ENCODE assay signal across 11 cellular contexts in genomic region chr15:82679626-82680199, GRCh38. TPM values are rescaled to one million over a fixed set of nuclear protein-coding genes. Genes with fewer than 3 reads are reported as not detected.
A peak's percentile ranks its signal among the peaks of the same experiment; 100 is the strongest.
DNase-seq lines count a peak whose midpoint lies in the region; ATAC-seq and TF ChIP-seq lines count a peak whose summit lies in the region.
"Had no signal": no experiment of that assay in that cellular context is flagged by ENCODE, and none has a peak within 500 bp of the region (broad histone marks: within the 10 kb centered on the region; RNA-seq: fewer than 3 reads in every experiment).

No MANE protein-coding gene starts in this region.

- H3K27me3 ChIP-seq in kidney epithelial cell (ENCODE audit: control insufficient read depth, insufficient read depth, low read length), result peaks cover 23% of the 10 kb centered on the region

- no peak for DNase-seq in T-helper 2 cell treated with Interferon-gamma antibody and Interleukin-4, amounts not matched to agents 5 μg/mL and 100 μg/mL, for 36 hours (ENCODE audit: low spot score)
- DNase-seq in T-helper 2 cell (no peak), kidney epithelial cell (ENCODE audit: low read depth) (no peak), HEK293T (ENCODE audit: extremely low spot score) (no peak), SIG-M5 treated with dmso at 0.1 percent for 504 hours (lab: John Stamatoyannopoulos, UW; ENCODE audit: unreplicated experiment) (no peak)
- DNase-seq in activated T-helper 2 cell treated with anti-CD3 and anti-CD28 coated beads, Interferon-gamma antibody, Interleukin-2, Interleukin-4, amounts not matched to agents 10 μg/mL and 5 μg/mL and 100 μg/mL, durations not matched to agents 14 hours and 24 hours and 36 hours (ENCODE audit: low spot score), result no peak
- DNase-seq in stimulated activated naive CD8-positive, alpha-beta T cell treated with anti-CD3 and anti-CD28 coated beads, Interleukin-15, amount 100 ng/mL, for 72 hours, result peak in 1 of 2 donors; percentile 11
- DNase-seq: NCI-H1694, SHP77 had no signal

- peaks cover 30% of the 10 kb centered on the region for H3K27me3 Mint-ChIP-seq in T-helper 2 cell treated with Interferon-gamma antibody and Interleukin-4, amounts not matched to agents 5 μg/mL and 100 μg/mL, for 36 hours (ENCODE audit: low read depth)
- peaks cover 27% of the 10 kb centered on the region for H3K27me3 Mint-ChIP-seq in activated T-helper 2 cell treated with anti-CD3 and anti-CD28 coated beads, Interferon-gamma antibody, Interleukin-2, Interleukin-4, amounts not matched to agents 10 μg/mL and 5 μg/mL and 100 μg/mL, durations not matched to agents 14 hours and 24 hours and 36 hours (ENCODE audit: low read depth)
- peaks cover 4% of the 10 kb centered on the region for H3K27me3 Mint-ChIP-seq in stimulated activated naive CD8-positive, alpha-beta T cell treated with anti-CD3 and anti-CD28 coated beads, Interleukin-15, amount 100 ng/mL, for 72 hours

- peak overlapping the region; percentile 25 for H3K4me3 ChIP-seq in kidney epithelial cell (ENCODE audit: low read depth, low read length)
- H3K4me3 ChIP-seq: tibial artery had no signal

- H3K9me3 Mint-ChIP-seq in T-helper 2 cell treated with Interferon-gamma antibody and Interleukin-4, amounts not matched to agents 5 μg/mL and 100 μg/mL, for 36 hours, result no peaks in the 10 kb centered on the region
- no peaks in the 10 kb centered on the region for H3K9me3 Mint-ChIP-seq in activated T-helper 2 cell treated with anti-CD3 and anti-CD28 coated beads, Interferon-gamma antibody, Interleukin-2, Interleukin-4, amounts not matched to agents 10 μg/mL and 5 μg/mL and 100 μg/mL, durations not matched to agents 14 hours and 24 hours and 36 hours
- no peaks in the 10 kb centered on the region for H3K9me3 Mint-ChIP-seq in stimulated activated naive CD8-positive, alpha-beta T cell treated with anti-CD3 and anti-CD28 coated beads, Interleukin-15, amount 100 ng/mL, for 72 hours

- no peaks in the 10 kb centered on the region for H3K36me3 Mint-ChIP-seq in T-helper 2 cell treated with Interferon-gamma antibody and Interleukin-4, amounts not matched to agents 5 μg/mL and 100 μg/mL, for 36 hours (ENCODE audit: low read depth)
- H3K36me3 Mint-ChIP-seq in activated T-helper 2 cell treated with anti-CD3 and anti-CD28 coated beads, Interferon-gamma antibody, Interleukin-2, Interleukin-4, amounts not matched to agents 10 μg/mL and 5 μg/mL and 100 μg/mL, durations not matched to agents 14 hours and 24 hours and 36 hours (ENCODE audit: low read depth), result no peaks in the 10 kb centered on the region

- CTCF ChIA-PET in HEK293T (lab: Yijun Ruan, JAX), result no interaction called here

- POLR2A ChIA-PET in HEK293T (lab: Yijun Ruan, JAX), result interaction anchor here (1.2 to 3.2 kb wide), 4 partner anchors 37 to 316 kb away, joined by 3 to 19 read pairs (median 6); partner anchors contain the start of gene RPS17

- peaks cover 5% of the 10 kb centered on the region for H3K4me1 Mint-ChIP-seq in T-helper 2 cell treated with Interferon-gamma antibody and Interleukin-4, amounts not matched to agents 5 μg/mL and 100 μg/mL, for 36 hours (ENCODE audit: low read depth)
- H3K4me1 Mint-ChIP-seq in activated T-helper 2 cell treated with anti-CD3 and anti-CD28 coated beads, Interferon-gamma antibody, Interleukin-2, Interleukin-4, amounts not matched to agents 10 μg/mL and 5 μg/mL and 100 μg/mL, durations not matched to agents 14 hours and 24 hours and 36 hours (ENCODE audit: low read depth), result peaks cover 7% of the 10 kb centered on the region
- peaks cover 17% of the 10 kb centered on the region for H3K4me1 Mint-ChIP-seq in stimulated activated naive CD8-positive, alpha-beta T cell treated with anti-CD3 and anti-CD28 coated beads, Interleukin-15, amount 100 ng/mL, for 72 hours

- H3K36me3 ChIP-seq in kidney epithelial cell (ENCODE audit: control insufficient read depth, insufficient read depth, low read length), result no peaks in the 10 kb centered on the region
- H3K36me3 ChIP-seq: tibial artery had no signal

- H3K27ac Mint-ChIP-seq in T-helper 2 cell treated with Interferon-gamma antibody and Interleukin-4, amounts not matched to agents 5 μg/mL and 100 μg/mL, for 36 hours, result no peak overlapping the region
- H3K27ac Mint-ChIP-seq in activated T-helper 2 cell treated with anti-CD3 and anti-CD28 coated beads, Interferon-gamma antibody, Interleukin-2, Interleukin-4, amounts not matched to agents 10 μg/mL and 5 μg/mL and 100 μg/mL, durations not matched to agents 14 hours and 24 hours and 36 hours, result no peak overlapping the region
- H3K27ac Mint-ChIP-seq in stimulated activated naive CD8-positive, alpha-beta T cell treated with anti-CD3 and anti-CD28 coated beads, Interleukin-15, amount 100 ng/mL, for 72 hours, result peak overlapping the region in 1 of 2 donors; percentile 20

- no peak for ATAC-seq in stimulated activated naive CD8-positive, alpha-beta T cell treated with anti-CD3 and anti-CD28 coated beads, Interleukin-15, amount 100 ng/mL, for 72 hours
- no peak for ATAC-seq in HG02884 (IDR thresholded peaks at IDR 0.05; ENCODE audit: unreplicated experiment)

- H3K4me3 Mint-ChIP-seq in T-helper 2 cell treated with Interferon-gamma antibody and Interleukin-4, amounts not matched to agents 5 μg/mL and 100 μg/mL, for 36 hours, result peak overlapping the region; percentile 80
- H3K4me3 Mint-ChIP-seq in activated T-helper 2 cell treated with anti-CD3 and anti-CD28 coated beads, Interferon-gamma antibody, Interleukin-2, Interleukin-4, amounts not matched to agents 10 μg/mL and 5 μg/mL and 100 μg/mL, durations not matched to agents 14 hours and 24 hours and 36 hours (ENCODE audit: low read depth), result peak overlapping the region; percentile 67
- H3K4me3 Mint-ChIP-seq in stimulated activated naive CD8-positive, alpha-beta T cell treated with anti-CD3 and anti-CD28 coated beads, Interleukin-15, amount 100 ng/mL, for 72 hours, result peak overlapping the region; percentile 91 to 96

- TF ChIP-seq CTCF in kidney epithelial cell (IDR thresholded peaks at IDR 0.05; ENCODE audit: insufficient read depth, low read length, poor library complexity, severe bottlenecking), result no peak

- intact Hi-C loops in activated T-helper 2 cell treated with anti-CD3 and anti-CD28 coated beads, Interferon-gamma antibody, Interleukin-2, Interleukin-4, amounts not matched to agents 10 μg/mL and 5 μg/mL and 100 μg/mL, durations not matched to agents 14 hours and 24 hours and 36 hours (cut with micrococcal nuclease), result no loop called here

TF ChIP-seq in HEK293T, 16 proteins besides CTCF, POLR2A, EP300 and RAD21:
- no peak for TF ChIP-seq ELF4 (IDR thresholded peaks at IDR 0.05)
- no peak for TF ChIP-seq ARNT (IDR thresholded peaks at IDR 0.05)
- TF ChIP-seq FOXM1 (IDR thresholded peaks at IDR 0.05; ENCODE audit: borderline replicate concordance), result no peak
- no peak for TF ChIP-seq CTBP1 (IDR thresholded peaks at IDR 0.05; ENCODE audit: borderline replicate concordance)
- TF ChIP-seq L3MBTL2 (conservative IDR thresholded peaks at IDR 0.05), result no peak
- TF ChIP-seq, protein P1, sequence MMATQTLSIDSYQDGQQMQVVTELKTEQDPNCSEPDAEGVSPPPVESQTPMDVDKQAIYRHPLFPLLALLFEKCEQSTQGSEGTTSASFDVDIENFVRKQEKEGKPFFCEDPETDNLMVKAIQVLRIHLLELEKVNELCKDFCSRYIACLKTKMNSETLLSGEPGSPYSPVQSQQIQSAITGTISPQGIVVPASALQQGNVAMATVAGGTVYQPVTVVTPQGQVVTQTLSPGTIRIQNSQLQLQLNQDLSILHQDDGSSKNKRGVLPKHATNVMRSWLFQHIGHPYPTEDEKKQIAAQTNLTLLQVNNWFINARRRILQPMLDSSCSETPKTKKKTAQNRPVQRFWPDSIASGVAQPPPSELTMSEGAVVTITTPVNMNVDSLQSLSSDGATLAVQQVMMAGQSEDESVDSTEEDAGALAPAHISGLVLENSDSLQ (IDR thresholded peaks at IDR 0.05), result no peak
- no peak for TF ChIP-seq ZNF384 (IDR thresholded peaks at IDR 0.05)
- no peak for TF ChIP-seq FOXK2 (IDR thresholded peaks at IDR 0.05)
- TF ChIP-seq BHLHE40 (IDR thresholded peaks at IDR 0.05; ENCODE audit: borderline replicate concordance), result no peak
- no peak for TF ChIP-seq LEF1 (IDR thresholded peaks at IDR 0.05; ENCODE audit: borderline replicate concordance)
- no peak for TF ChIP-seq SP1 (IDR thresholded peaks at IDR 0.05)
- TF ChIP-seq SUZ12 (IDR thresholded peaks at IDR 0.05), result no peak
- TF ChIP-seq FOXA1 (IDR thresholded peaks at IDR 0.05), result no peak
- no peak for TF ChIP-seq NFRKB (IDR thresholded peaks at IDR 0.05)
- TF ChIP-seq TARDBP (IDR thresholded peaks at IDR 0.05), result no peak
- TF ChIP-seq HDGF (IDR thresholded peaks at IDR 0.05; ENCODE audit: borderline replicate concordance), result no peak

RNA-seq across cellular contexts. Expression of gene AP3B2, which starts 30.0 kb away (rescaled TPM):
- not detected in 2 replicates for total RNA-seq in activated T-helper 2 cell treated with anti-CD3 and anti-CD28 coated beads, Interferon-gamma antibody, Interleukin-2, Interleukin-4, amounts not matched to agents 10 μg/mL and 5 μg/mL and 100 μg/mL, durations not matched to agents 14 hours and 24 hours and 36 hours
- 0.54 and 0.75 TPM in 2 replicates for total RNA-seq in kidney epithelial cell

RNA-seq across cellular contexts. Expression of gene CPEB1, which starts 32.5 kb away (rescaled TPM):
- total RNA-seq in activated T-helper 2 cell treated with anti-CD3 and anti-CD28 coated beads, Interferon-gamma antibody, Interleukin-2, Interleukin-4, amounts not matched to agents 10 μg/mL and 5 μg/mL and 100 μg/mL, durations not matched to agents 14 hours and 24 hours and 36 hours, result not detected in 2 replicates
- total RNA-seq in kidney epithelial cell, result 3.8 and 5.5 TPM in 2 replicates
